10 cellular contexts compared by ENCODE assay signal in genomic region chr3:58035512-58035867, GRCh38. TPM values are rescaled to one million over a fixed set of nuclear protein-coding genes. Genes with fewer than 3 reads are reported as not detected.
A peak's percentile ranks its signal among the peaks of the same experiment; 100 is the strongest.
DNase-seq lines count a peak whose midpoint lies in the region; ATAC-seq and TF ChIP-seq lines count a peak whose summit lies in the region.
"Had no signal": no experiment of that assay in that cellular context is flagged by ENCODE, and none has a peak within 500 bp of the region (broad histone marks: within the 10 kb centered on the region; RNA-seq: fewer than 3 reads in every experiment).

No MANE protein-coding gene starts in this region.

- peak overlapping the region; percentile 66 for H3K4me3 Mint-ChIP-seq in CD8-positive, alpha-beta T cell
- H3K4me3 Mint-ChIP-seq in IgD-negative memory B cell (peak overlapping the region; percentile 27 to 87 (median 70)), chondrocyte (ENCODE audit: unreplicated experiment) (no peak overlapping the region), nephron progenitor cell (no peak overlapping the region)

- H3K4me1 ChIP-seq in CD8-positive, alpha-beta T cell (ENCODE audit: insufficient read depth, low read length): peaks cover 38% of the 10 kb centered on the region
- peaks cover 20% of the 10 kb centered on the region for H3K4me1 ChIP-seq in lower lobe of right lung

- peaks cover 64% of the 10 kb centered on the region for H3K4me1 Mint-ChIP-seq in CD8-positive, alpha-beta T cell (ENCODE audit: low read depth)
- peaks cover 38 to 53% (median 43%) of the 10 kb centered on the region in 3 donors for H3K4me1 Mint-ChIP-seq in IgD-negative memory B cell
- H3K4me1 Mint-ChIP-seq in chondrocyte (ENCODE audit: low read depth): peaks cover 24% of the 10 kb centered on the region
- peaks cover 79% of the 10 kb centered on the region for H3K4me1 Mint-ChIP-seq in nephron progenitor cell

- no peak for TF ChIP-seq CTCF in CD8-positive, alpha-beta T cell (IDR thresholded peaks at IDR 0.05)
- TF ChIP-seq CTCF in chondrocyte (IDR thresholded peaks at IDR 0.05) (no peak), nephron progenitor cell (IDR thresholded peaks at IDR 0.05) (no peak), lower lobe of right lung (IDR thresholded peaks at IDR 0.05) (no peak)

- no peak for DNase-seq in CD8-positive, alpha-beta T cell
- DNase-seq in chondrocyte (ENCODE audit: low spot score) (no peak), nephron progenitor cell (no peak), SIG-M5 treated with dmso at 0.1 percent for 504 hours (lab: John Stamatoyannopoulos, UW; ENCODE audit: unreplicated experiment) (no peak), COLO829 (ENCODE audit: low spot score) (no peak), lower lobe of right lung (no peak), DMS79 treated with DMSO at 0.1 percent for 48 hours (lab: John Stamatoyannopoulos, UW) (no peak)
- DNase-seq: heart right ventricle, NCI-H2029 treated with DMSO at 0.1 percent for 48 hours had no signal

- H3K9me3 ChIP-seq in CD8-positive, alpha-beta T cell (ENCODE audit: low read length): no peaks in the 10 kb centered on the region
- H3K9me3 ChIP-seq in lower lobe of right lung: no peaks in the 10 kb centered on the region
- H3K9me3 ChIP-seq: heart right ventricle had no signal

- H3K9me3 Mint-ChIP-seq in CD8-positive, alpha-beta T cell: no peaks in the 10 kb centered on the region
- H3K9me3 Mint-ChIP-seq in IgD-negative memory B cell: no peaks in the 10 kb centered on the region
- no peaks in the 10 kb centered on the region for H3K9me3 Mint-ChIP-seq in chondrocyte (ENCODE audit: low read depth)
- no peaks in the 10 kb centered on the region for H3K9me3 Mint-ChIP-seq in nephron progenitor cell

- H3K27me3 Mint-ChIP-seq in CD8-positive, alpha-beta T cell (ENCODE audit: low read depth): no peaks in the 10 kb centered on the region
- no peaks in the 10 kb centered on the region for H3K27me3 Mint-ChIP-seq in IgD-negative memory B cell
- H3K27me3 Mint-ChIP-seq in chondrocyte (ENCODE audit: low read depth): no peaks in the 10 kb centered on the region
- no peaks in the 10 kb centered on the region for H3K27me3 Mint-ChIP-seq in nephron progenitor cell (ENCODE audit: low read depth, poor library complexity)

- POLR2A ChIA-PET in CD8-positive, alpha-beta T cell (lab: Charles Lee): interaction anchor here (1.0 kb wide), 1 partner anchor 10 kb away, joined by 3 read pairs; no protein-coding TSS in a partner anchor

- H3K36me3 Mint-ChIP-seq in CD8-positive, alpha-beta T cell: peaks cover 10% of the 10 kb centered on the region
- H3K36me3 Mint-ChIP-seq in IgD-negative memory B cell (peaks cover 2% of the 10 kb centered on the region), chondrocyte (ENCODE audit: low read depth) (no peaks in the 10 kb centered on the region), nephron progenitor cell (ENCODE audit: low read depth) (peaks cover 11% of the 10 kb centered on the region)

- CTCF ChIA-PET in CD8-positive, alpha-beta T cell (lab: Charles Lee): interaction anchor here (1.1 to 2.1 kb wide), 2 partner anchors 28 to 131 kb away, joined by 3 to 6 read pairs; partner anchors contain the start of gene FLNB

- no peaks in the 10 kb centered on the region for H3K36me3 ChIP-seq in CD8-positive, alpha-beta T cell (ENCODE audit: insufficient read depth, low read length)
- H3K36me3 ChIP-seq in lower lobe of right lung: no peaks in the 10 kb centered on the region
- H3K36me3 ChIP-seq: heart right ventricle had no signal

- H3K27ac Mint-ChIP-seq in CD8-positive, alpha-beta T cell: peak overlapping the region; percentile 96
- H3K27ac Mint-ChIP-seq in IgD-negative memory B cell (peak overlapping the region; percentile 87 to 99 (median 98)), chondrocyte (ENCODE audit: unreplicated experiment) (peak overlapping the region; percentile 9), nephron progenitor cell (peak overlapping the region; percentile 96)

- intact Hi-C loops in CD8-positive, alpha-beta T cell (cut with DNase I, micrococcal nuclease): loop anchor here in 1 of 2 experiments (5.0 kb wide), 2 partner anchors 47 to 82 kb away; no protein-coding TSS in a partner anchor
- intact Hi-C loops in lower lobe of right lung (cut with DNase I): no loop called here

- ATAC-seq in CD8-positive, alpha-beta T cell: no peak
- ATAC-seq in lower lobe of right lung: no peak

- H3K4me3 ChIP-seq in CD8-positive, alpha-beta T cell (ENCODE audit: low read depth, low read length): no peak overlapping the region
- H3K4me3 ChIP-seq in lower lobe of right lung: no peak overlapping the region
- H3K4me3 ChIP-seq: heart right ventricle had no signal

- H3K27ac ChIP-seq in CD8-positive, alpha-beta T cell (ENCODE audit: low read depth, low read length): no peak overlapping the region
- H3K27ac ChIP-seq in lower lobe of right lung: no peak overlapping the region

- no peaks in the 10 kb centered on the region for H3K27me3 ChIP-seq in CD8-positive, alpha-beta T cell (ENCODE audit: insufficient read depth, low read length)
- H3K27me3 ChIP-seq in lower lobe of right lung (ENCODE audit: low read depth): no peaks in the 10 kb centered on the region
- H3K27me3 ChIP-seq: heart right ventricle had no signal

RNA-seq across cellular contexts. Expression of gene FLNB, which starts 27.3 kb away (rescaled TPM):
- 10 to 100 TPM; 46.8 to 52.1 TPM for total RNA-seq in CD8-positive, alpha-beta T cell
- 19.7 TPM for polyA plus RNA-seq in IgD-negative memory B cell
- total RNA-seq in chondrocyte (56.5 to 75.3 TPM (median 70.2 TPM) in 3 replicates), lower lobe of right lung (83.3 TPM)

Comparison
In these comparisons a context has a peak if more than half of its experiments do, and no peak if none do; other contexts are left out.
1. H3K27ac Mint-ChIP-seq: peak in every context shown above with its lines; median percentile 98 in IgD-negative memory B cell; 96 in CD8-positive, alpha-beta T cell; 96 in nephron progenitor cell; 9 in chondrocyte.
2. H3K4me3 Mint-ChIP-seq: peak in CD8-positive, alpha-beta T cell (single experiment) and IgD-negative memory B cell (4 of 4); none in chondrocyte (single experiment) and nephron progenitor cell (single experiment).